Comparison of ENCODE assay signal across 1 cellular context in the genomic region with DNA sequence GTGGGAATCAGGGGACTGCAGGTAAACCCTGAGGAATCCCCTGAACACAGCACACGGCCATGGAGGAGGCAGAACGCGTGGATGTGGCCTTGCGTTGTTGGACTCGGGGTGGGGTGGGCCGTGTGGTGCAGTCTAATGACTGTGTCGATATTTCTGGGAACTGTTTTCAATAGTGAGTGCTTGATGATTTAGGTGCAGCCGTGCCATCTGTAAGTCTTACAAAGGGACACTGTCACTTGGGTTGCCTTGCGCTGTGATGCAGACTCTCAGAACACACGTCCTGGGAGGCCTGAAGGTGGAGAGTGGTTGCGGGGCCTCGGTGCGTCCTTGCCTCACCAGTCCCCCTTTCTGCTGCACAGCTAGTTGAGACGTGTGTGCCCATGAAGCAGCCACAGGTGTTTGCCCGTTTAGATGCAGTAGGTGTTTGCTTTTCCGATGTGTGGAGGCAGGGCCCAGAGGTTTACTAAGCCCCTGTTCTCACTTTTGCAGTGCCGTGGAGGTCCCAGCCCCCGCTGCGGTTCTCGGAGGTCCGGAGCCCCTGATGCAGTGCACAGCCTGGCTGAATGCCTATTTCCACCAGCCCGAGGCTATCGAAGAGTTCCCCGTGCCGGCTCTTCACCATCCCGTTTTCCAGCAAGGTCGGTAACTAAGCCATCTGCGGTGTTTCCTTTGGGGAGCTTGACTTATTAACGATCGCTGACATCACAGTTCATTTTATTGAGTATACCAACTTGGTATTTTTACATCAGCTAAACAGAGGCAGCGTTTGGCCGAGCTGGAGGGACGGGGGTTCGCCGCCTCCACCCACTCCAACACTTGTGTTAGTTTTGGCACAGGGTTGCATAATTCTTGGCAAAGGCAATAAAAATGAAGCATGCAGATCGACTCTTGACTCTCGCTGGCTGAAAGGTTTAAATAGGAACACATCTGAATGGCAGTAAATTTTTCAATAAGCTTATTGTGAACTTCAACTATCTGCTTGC.
TF ChIP-seq lines count a peak whose summit lies in the region.

No MANE protein-coding gene starts in this region.

TF ChIP-seq in H1, 55 proteins besides CTCF, POLR2A, EP300 and RAD21 (continued from another document):
- TF ChIP-seq RNF2 (IDR thresholded peaks at IDR 0.05; ENCODE audit: borderline replicate concordance, low read depth, low read length, missing control alignments, poor library complexity, severe bottlenecking) (no peak), USF2 (IDR thresholded peaks at IDR 0.05; ENCODE audit: low read length) (no peak), SP4 (IDR thresholded peaks at IDR 0.05; ENCODE audit: low read length) (no peak), HDAC6 (IDR thresholded peaks at IDR 0.05; ENCODE audit: low read depth, low read length) (no peak)
- TF ChIP-seq, protein P1, sequence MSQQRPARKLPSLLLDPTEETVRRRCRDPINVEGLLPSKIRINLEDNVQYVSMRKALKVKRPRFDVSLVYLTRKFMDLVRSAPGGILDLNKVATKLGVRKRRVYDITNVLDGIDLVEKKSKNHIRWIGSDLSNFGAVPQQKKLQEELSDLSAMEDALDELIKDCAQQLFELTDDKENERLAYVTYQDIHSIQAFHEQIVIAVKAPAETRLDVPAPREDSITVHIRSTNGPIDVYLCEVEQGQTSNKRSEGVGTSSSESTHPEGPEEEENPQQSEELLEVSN (IDR thresholded peaks at IDR 0.05), result no peak
- TF ChIP-seq, protein P2, sequence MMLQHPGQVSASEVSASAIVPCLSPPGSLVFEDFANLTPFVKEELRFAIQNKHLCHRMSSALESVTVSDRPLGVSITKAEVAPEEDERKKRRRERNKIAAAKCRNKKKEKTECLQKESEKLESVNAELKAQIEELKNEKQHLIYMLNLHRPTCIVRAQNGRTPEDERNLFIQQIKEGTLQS (IDR thresholded peaks at IDR 0.05; ENCODE audit: insufficient read depth, low read depth, low read length), result no peak
